In the genomic region with DNA sequence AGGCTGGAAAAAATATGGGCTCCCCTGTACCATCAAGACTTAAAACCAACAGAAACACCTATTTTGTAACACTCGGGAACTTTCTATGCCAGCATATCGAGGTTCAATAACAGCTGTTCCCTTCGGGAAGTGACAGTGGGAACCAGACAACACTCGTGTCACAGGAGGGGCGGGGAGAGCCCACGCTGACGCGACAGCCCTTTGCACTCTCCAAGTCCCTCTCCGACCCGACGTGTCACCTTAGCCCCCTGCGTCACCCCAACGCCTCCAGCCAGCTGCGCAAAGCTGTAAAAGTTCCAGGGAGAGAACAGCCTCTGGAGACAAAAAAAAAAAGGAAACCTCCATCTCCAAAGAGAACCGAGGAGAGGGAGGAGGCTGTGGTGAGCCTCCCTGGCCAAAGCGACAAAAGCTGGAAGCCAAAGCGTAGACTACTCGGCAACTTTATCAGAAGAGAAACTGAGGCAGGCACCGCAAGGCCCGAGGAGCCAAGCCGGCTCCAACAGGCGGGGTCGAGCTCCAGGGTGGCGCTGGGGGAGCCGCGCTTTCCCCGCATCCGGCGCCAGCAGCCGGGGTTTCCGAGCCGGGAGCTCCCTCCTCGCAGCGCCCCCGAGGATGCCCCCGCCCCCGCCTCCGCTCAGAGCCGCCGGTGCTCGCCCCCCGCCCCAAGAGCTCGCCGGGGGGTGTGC, we compare ENCODE assay signal across 8 cellular contexts. TPM values are rescaled to one million over a fixed set of nuclear protein-coding genes. Genes with fewer than 3 reads are reported as not detected.
DNase-seq lines count a peak whose midpoint lies in the region; ATAC-seq and TF ChIP-seq lines count a peak whose summit lies in the region.

No MANE protein-coding gene starts in this region.

- peaks cover 12% of the 10 kb centered on the region for H3K4me1 ChIP-seq in RWPE2 (ENCODE audit: insufficient read depth, poor library complexity, severe bottlenecking)

- peaks cover 0 to 10% of the 10 kb centered on the region in 2 donors for H3K36me3 Mint-ChIP-seq in activated naive CD4-positive, alpha-beta T cell treated with anti-CD3 and anti-CD28 coated beads, Interleukin-2, amount 50 U/mL, for 72 hours

- no peaks in the 10 kb centered on the region for H3K36me3 ChIP-seq in RWPE2 (ENCODE audit: low read depth)

- H3K4me3 ChIP-seq in RWPE2 (ENCODE audit: severe bottlenecking) (peak overlapping the region; percentile 63), skeletal muscle cell (ENCODE audit: low read depth, low read length) (peak overlapping the region; percentile 93)

- ATAC-seq in GM18502 (IDR thresholded peaks at IDR 0.05; ENCODE audit: poor library complexity, unreplicated experiment) = peak; percentile 18
- ATAC-seq in HG02943 (IDR thresholded peaks at IDR 0.05; ENCODE audit: low read depth, unreplicated experiment) = peak; percentile 21
- peak; percentile 4; the same call in 1 of the 3 replicates for ATAC-seq in RWPE2 (ENCODE audit: low read depth)
- ATAC-seq in activated naive CD4-positive, alpha-beta T cell treated with anti-CD3 and anti-CD28 coated beads, Interleukin-2, amount 50 U/mL, for 72 hours = peak; percentile 34 to 53
- ATAC-seq in GM18517 (IDR thresholded peaks at IDR 0.05; ENCODE audit: unreplicated experiment) = no peak

- no peaks in the 10 kb centered on the region for H3K27me3 ChIP-seq in RWPE2 (ENCODE audit: insufficient read depth, poor library complexity, severe bottlenecking)

- peak overlapping the region; percentile 86 to 97 for H3K27ac Mint-ChIP-seq in activated naive CD4-positive, alpha-beta T cell treated with anti-CD3 and anti-CD28 coated beads, Interleukin-2, amount 50 U/mL, for 72 hours

- DNase-seq in RWPE2 (ENCODE audit: low spot score) = no peak
- peak; percentile 30 to 64 for DNase-seq in activated naive CD4-positive, alpha-beta T cell treated with anti-CD3 and anti-CD28 coated beads, Interleukin-2, amount 50 U/mL, for 72 hours (ENCODE audit: low spot score in 2 of 2)
- peak; percentile 40 for DNase-seq in hepatic stellate cell (ENCODE audit: low spot score)
- no peak for DNase-seq in skeletal muscle cell (ENCODE audit: low read depth)
- no peak for DNase-seq in DMS79 treated with DMSO at 0.1 percent for 48 hours (lab: John Stamatoyannopoulos, UW)

- peak overlapping the region; percentile 73 for H3K27ac ChIP-seq in RWPE2 (ENCODE audit: poor library complexity, severe bottlenecking)

- H3K9me3 ChIP-seq in RWPE2 (ENCODE audit: severe bottlenecking) = no peaks in the 10 kb centered on the region

- H3K9me3 Mint-ChIP-seq in activated naive CD4-positive, alpha-beta T cell treated with anti-CD3 and anti-CD28 coated beads, Interleukin-2, amount 50 U/mL, for 72 hours = no peaks in the 10 kb centered on the region

- TF ChIP-seq CTCF in RWPE2 (IDR thresholded peaks at IDR 0.05; ENCODE audit: poor library complexity, severe bottlenecking) = no peak

RNA-seq across cellular contexts. Expression of gene ARFGAP3, which starts 0.8 kb away (rescaled TPM):
- 10 to 100 TPM; 23.3 to 47.3 TPM for total RNA-seq in activated naive CD4-positive, alpha-beta T cell treated with anti-CD3 and anti-CD28 coated beads, Interleukin-2, amount 50 U/mL, for 72 hours

Comparison
In these comparisons a context has a peak if more than half of its experiments do, and no peak if none do; other contexts are left out.
1. DNase-seq: peak in activated naive CD4-positive, alpha-beta T cell treated with anti-CD3 and anti-CD28 coated beads, Interleukin-2, amount 50 U/mL, for 72 hours (2 of 2) and hepatic stellate cell (single experiment); none in RWPE2 (single experiment), skeletal muscle cell (single experiment) and DMS79 treated with DMSO at 0.1 percent for 48 hours (single experiment).